ENCODE assay signal across 31 cellular contexts in the genomic region with DNA sequence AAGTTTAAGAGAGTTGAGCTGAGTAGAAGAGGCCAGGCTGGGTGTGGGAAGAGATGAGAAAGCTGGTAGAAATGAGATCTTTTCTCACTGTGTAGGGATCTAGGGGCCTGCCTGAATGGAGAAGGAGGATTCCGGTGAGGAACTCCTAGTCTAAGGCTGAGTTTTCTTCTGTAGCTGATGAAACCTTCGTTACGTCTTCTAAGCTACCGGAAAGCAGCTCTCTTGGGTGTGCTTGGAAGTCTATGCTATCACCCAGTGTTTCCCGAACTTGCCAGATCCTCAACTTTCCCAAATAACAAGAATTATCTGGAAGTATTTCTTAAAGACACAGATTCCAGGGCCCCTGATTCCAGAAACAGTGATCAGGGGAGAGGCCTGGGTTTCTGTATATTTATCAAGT. TPM values are rescaled to one million over a fixed set of nuclear protein-coding genes. Genes with fewer than 3 reads are reported as not detected.
"Had no signal": no experiment of that assay in that cellular context is flagged by ENCODE, and none has a peak within 500 bp of the region (broad histone marks: within the 10 kb centered on the region; RNA-seq: fewer than 3 reads in every experiment).

No MANE protein-coding gene starts in this region.

- H3K4me3 Mint-ChIP-seq: activated CD4-positive, alpha-beta T cell treated with anti-CD3 and anti-CD28 coated beads, Interleukin-2, amount 10 ng/mL, durations not matched to agents 7 days and 5 days; activated CD8-positive, alpha-beta T cell treated with anti-CD3 and anti-CD28 coated beads for 36 hours; activated naive CD8-positive, alpha-beta T cell; brain; naive thymus-derived CD4-positive, alpha-beta T cell; stimulated activated memory B cell treated with anti-CD40 and anti-IgM and Interleukin-4, amounts not matched to agents 10 μg/mL and 1 μg/mL and 100 μg/mL, for 72 hours; stimulated activated naive CD8-positive, alpha-beta T cell treated with anti-CD3 and anti-CD28 coated beads, Interleukin-15, amount 100 ng/mL, for 72 hours; WTC11 had no signal

- H3K27ac Mint-ChIP-seq: activated CD4-positive, alpha-beta T cell treated with anti-CD3 and anti-CD28 coated beads, Interleukin-2, amount 10 ng/mL, durations not matched to agents 7 days and 5 days; activated CD8-positive, alpha-beta T cell treated with anti-CD3 and anti-CD28 coated beads for 36 hours; activated naive CD8-positive, alpha-beta T cell; brain; stimulated activated memory B cell treated with anti-CD40 and anti-IgM and Interleukin-4, amounts not matched to agents 10 μg/mL and 1 μg/mL and 100 μg/mL, for 72 hours; WTC11 had no signal

- DNase-seq: activated CD4-positive, alpha-beta T cell treated with anti-CD3 and anti-CD28 coated beads for 1 hour; activated CD4-positive, alpha-beta T cell treated with anti-CD3 and anti-CD28 coated beads, Interleukin-2, amount 10 ng/mL, durations not matched to agents 7 days and 5 days; activated CD8-positive, alpha-beta T cell treated with anti-CD3 and anti-CD28 coated beads for 36 hours; activated effector memory CD4-positive, alpha-beta T cell treated with Interleukin-2 at 50 U/mL for 16 hours; activated naive CD4-positive, alpha-beta T cell treated with Interleukin-2 at 50 U/mL for 16 hours; anterior cingulate cortex; dorsolateral prefrontal cortex; effector memory CD4-positive, alpha-beta T cell; erythroblast; gastrocnemius medialis; hippocampal formation; left cardiac atrium; midbrain; naive thymus-derived CD4-positive, alpha-beta T cell; posterior cingulate gyrus; right lobe of liver; small intestine; stimulated activated CD4-positive, alpha-beta T cell treated with anti-CD3 and anti-CD28 coated beads, Interleukin-1b, Interleukin-23, amount 100 ng/mL, for 48 hours; stimulated activated CD4-positive, alpha-beta T cell treated with anti-CD3 and anti-CD28 coated beads, Interleukin-4, amount 100 ng/mL, for 4 hours; stimulated activated CD8-positive, alpha-beta memory T cell treated with anti-CD3 and anti-CD28 coated beads, Interleukin-4, amount 100 ng/mL, for 48 hours; stimulated activated naive CD8-positive, alpha-beta T cell treated with anti-CD3 and anti-CD28 coated beads, Interleukin-15, amount 100 ng/mL, for 72 hours; T-helper 2 cell; tibial artery; upper lobe of right lung had no signal

- H3K4me3 ChIP-seq: cardiac muscle cell, coronary artery, dorsolateral prefrontal cortex, gastrocnemius medialis, right lobe of liver, tibial artery, upper lobe of right lung had no signal

- H3K27me3 Mint-ChIP-seq: activated CD8-positive, alpha-beta T cell treated with anti-CD3 and anti-CD28 coated beads for 36 hours; activated naive CD8-positive, alpha-beta T cell; brain; stimulated activated memory B cell treated with anti-CD40 and anti-IgM and Interleukin-4, amounts not matched to agents 10 μg/mL and 1 μg/mL and 100 μg/mL, for 72 hours; stimulated activated naive CD8-positive, alpha-beta T cell treated with anti-CD3 and anti-CD28 coated beads, Interleukin-15, amount 100 ng/mL, for 72 hours had no signal

- H3K4me1 ChIP-seq: gastrocnemius medialis, right lobe of liver, upper lobe of right lung had no signal

- H3K36me3 Mint-ChIP-seq: brain; stimulated activated memory B cell treated with anti-CD40 and anti-IgM and Interleukin-4, amounts not matched to agents 10 μg/mL and 1 μg/mL and 100 μg/mL, for 72 hours; WTC11 had no signal

- H3K27ac ChIP-seq: cardiac muscle cell, dorsolateral prefrontal cortex, gastrocnemius medialis, right lobe of liver, tibial artery, upper lobe of right lung had no signal

- H3K27me3 ChIP-seq: gastrocnemius medialis, right lobe of liver, tibial artery, upper lobe of right lung had no signal

- H3K4me1 Mint-ChIP-seq: brain had no signal

- H3K9me3 Mint-ChIP-seq: stimulated activated memory B cell treated with anti-CD40 and anti-IgM and Interleukin-4, amounts not matched to agents 10 μg/mL and 1 μg/mL and 100 μg/mL, for 72 hours had no signal

- H3K36me3 ChIP-seq: cardiac muscle cell, gastrocnemius medialis, right lobe of liver, tibial artery, upper lobe of right lung had no signal

- FAIRE-seq: keratinocyte, small intestine had no signal

- H3K9me3 ChIP-seq: gastrocnemius medialis, right lobe of liver, tibial artery, upper lobe of right lung had no signal

RNA-seq across cellular contexts. Expression of a gene that starts 55.4 kb away (rescaled TPM):
- total RNA-seq: cardiac muscle cell, gastrocnemius medialis had no signal
